22 cellular contexts compared by ENCODE assay signal in genomic region chr12:125296701-125297100, GRCh38.
"Had no signal": no experiment of that assay in that cellular context is flagged by ENCODE, and none has a peak within 500 bp of the region (broad histone marks: within the 10 kb centered on the region; RNA-seq: fewer than 3 reads in every experiment).

No MANE protein-coding gene starts in this region.

- H3K36me3 ChIP-seq: MG63, Peyer's patch, SJCRH30 had no signal

- H3K27me3 ChIP-seq: MG63, Peyer's patch, SJCRH30 had no signal

- H3K4me2 ChIP-seq: PC-9 had no signal

- H3K4me3 ChIP-seq: MG63, PC-9, Peyer's patch, SJCRH30 had no signal

- H2AFZ ChIP-seq: PC-9 had no signal

- H3K27ac ChIP-seq: PC-9, Peyer's patch, SJCRH30 had no signal

- H3K4me1 ChIP-seq: Peyer's patch, SJCRH30 had no signal

- DNase-seq: IMR-90; Karpas-422; KG1; MG63; NCI-H1092; NCI-H1105 treated with DMSO at 0.1 percent for 48 hours; NCI-H1417 treated with DMSO at 0.1 percent for 48 hours; NCI-H146; NCI-H1694 treated with DMSO at 0.1 percent for 48 hours; NCI-H1930; NCI-H2081; NCI-H2107; NCI-H2227 treated with DMSO at 0.1 percent for 48 hours; NCI-H526; NK-92 treated with Interleukin-12 subunit alpha and Interleukin-12 subunit beta, amount 100 ng/mL, for 24 hours; PC-9; SHP77 treated with DMSO at 0.1 percent for 48 hours; SJCRH30 had no signal

- H3K9me3 ChIP-seq: MG63, SJCRH30 had no signal

- ATAC-seq: HepG2, Right ventricle myocardium inferior, SK-N-SH treated with all-trans-retinoic acid at 6 μM for 48 hours had no signal
